In the genomic region with DNA sequence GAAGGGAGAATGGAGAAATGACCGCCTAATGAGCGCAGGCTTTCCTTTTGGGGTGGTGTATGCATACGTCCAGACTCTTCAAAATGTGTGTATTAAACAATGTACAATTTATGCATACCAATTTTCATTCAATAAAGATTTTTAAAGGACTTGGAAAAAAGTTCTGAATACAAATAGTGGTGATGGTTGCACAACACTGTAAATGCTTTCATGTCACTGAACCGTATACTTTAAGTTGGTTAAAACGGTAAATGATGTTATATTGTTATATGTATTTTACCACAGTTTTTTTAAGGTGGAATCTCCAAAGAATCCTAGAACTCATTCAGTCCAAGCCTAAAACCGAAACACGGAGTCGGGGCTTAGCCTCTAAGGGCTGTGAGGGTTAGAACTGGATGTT, we compare ENCODE assay signal across 21 cellular contexts.
DNase-seq lines count a peak whose midpoint lies in the region; ATAC-seq and TF ChIP-seq lines count a peak whose summit lies in the region.
"Had no signal": no experiment of that assay in that cellular context is flagged by ENCODE, and none has a peak within 500 bp of the region (broad histone marks: within the 10 kb centered on the region; RNA-seq: fewer than 3 reads in every experiment).

No MANE protein-coding gene starts in this region.

- 32 to 34% methylated on average over 8 of the region's 8 CpGs for WGBS in body of pancreas, 2 donors
- 58 to 63% methylated on average over 8 of the region's 8 CpGs for WGBS in testis, 2 donors
- WGBS in esophagus muscularis mucosa, result 90% methylated on average over 8 of the region's 8 CpGs

- H3K4me1 ChIP-seq in HEK293 (ENCODE audit: control insufficient read depth, insufficient read depth, low read length) (peaks cover 24% of the 10 kb centered on the region), body of pancreas (peaks cover 63% of the 10 kb centered on the region), mucosa of rectum (ENCODE audit: control insufficient read depth in 2 of 2, insufficient read depth in 2 of 2, low read length in 2 of 2) (peaks cover 24 to 38% of the 10 kb centered on the region in 2 donors), testis (peaks cover 44% of the 10 kb centered on the region), esophagus muscularis mucosa (peaks cover 0 to 14% (median 11%) of the 10 kb centered on the region in 4 donors)
- H3K4me1 ChIP-seq: HAP-1 had no signal

- H3K9me3 ChIP-seq in HEK293 (ENCODE audit: control insufficient read depth, insufficient read depth, low read depth, low read length) (no peaks in the 10 kb centered on the region), body of pancreas (no peaks in the 10 kb centered on the region), mucosa of rectum (ENCODE audit: control insufficient read depth in 2 of 2, low read length in 2 of 2) (no peaks in the 10 kb centered on the region), testis (no peaks in the 10 kb centered on the region), esophagus muscularis mucosa (no peaks in the 10 kb centered on the region)
- H3K9me3 ChIP-seq: HAP-1 had no signal

- no peak for DNase-seq in body of pancreas
- DNase-seq in testis, result no peak
- no peak for DNase-seq in esophagus muscularis mucosa (ENCODE audit: extremely low spot score)
- no peak for DNase-seq in activated CD4-positive, alpha-beta T cell treated with anti-CD3 and anti-CD28 coated beads, Interleukin-2, amount 50 U/mL, for 4 hours
- no peak for DNase-seq in GM19240 (ENCODE audit: insufficient read length, low spot score)
- no peak for DNase-seq in Right ventricle myocardium superior
- DNase-seq: activated CD4-positive, alpha-beta memory T cell treated with anti-CD3 and anti-CD28 coated beads, Interleukin-2, amount 10 ng/mL, durations not matched to agents 7 days and 5 days; activated CD4-positive, CD25-positive, alpha-beta regulatory T cell; activated T-cell treated with anti-CD3 and anti-CD28 coated beads for 4 hours; amniotic stem cell; CD8-positive, alpha-beta memory T cell; effector memory CD8-positive, alpha-beta T cell; glutamatergic neuron; Kasumi-1; NCI-H446; right cardiac atrium; T-helper 9 cell had no signal

- H3K36me3 ChIP-seq in HEK293 (ENCODE audit: control insufficient read depth in 2 of 2, insufficient read depth in 1 of 2, low read length in 2 of 2), result no peaks in the 10 kb centered on the region; a peak in 1 of 3 replicates
- no peaks in the 10 kb centered on the region for H3K36me3 ChIP-seq in body of pancreas (replicated peaks in 1 of 2; ENCODE audit: insufficient read depth in 1 of 2, low read depth in 2 of 2)
- no peaks in the 10 kb centered on the region for H3K36me3 ChIP-seq in mucosa of rectum (ENCODE audit: control insufficient read depth in 2 of 2, insufficient read depth in 2 of 2, low read length in 2 of 2)
- no peaks in the 10 kb centered on the region for H3K36me3 ChIP-seq in testis (ENCODE audit: low read depth, missing control alignments)
- no peaks in the 10 kb centered on the region for H3K36me3 ChIP-seq in esophagus muscularis mucosa
- H3K36me3 ChIP-seq: HAP-1 had no signal

- H3K4me3 ChIP-seq in HEK293 (ENCODE audit: low read depth, low read length) (no peak overlapping the region), body of pancreas (no peak overlapping the region), mucosa of rectum (ENCODE audit: low read length in 2 of 2) (peak overlapping the region; percentile 44 to 55), testis (no peak overlapping the region), esophagus muscularis mucosa (no peak overlapping the region)
- H3K4me3 ChIP-seq: HAP-1 had no signal

- H3K27ac ChIP-seq in HEK293 (ENCODE audit: extremely low read depth, low read depth, low read length) (peak overlapping the region; percentile 56), body of pancreas (peak overlapping the region; percentile 89 to 96 (median 94)), mucosa of rectum (ENCODE audit: low read depth in 2 of 2, low read length in 2 of 2) (peak overlapping the region; percentile 87 to 89), testis (peak overlapping the region; percentile 53 to 77), esophagus muscularis mucosa (replicated peaks in 1 of 4) (no peak overlapping the region)

- intact Hi-C loops in body of pancreas (cut with DNase I) (no loop called here), testis (cut with DNase I; ENCODE audit: low total_unique reads) (no loop called here), esophagus muscularis mucosa (cut with DNase I) (no loop called here), Right ventricle myocardium superior (cut with DNase I) (no loop called here)

- no peaks in the 10 kb centered on the region for H3K27me3 ChIP-seq in body of pancreas
- no peaks in the 10 kb centered on the region for H3K27me3 ChIP-seq in mucosa of rectum (ENCODE audit: control insufficient read depth in 2 of 2, insufficient read depth in 2 of 2, low read length in 2 of 2)
- H3K27me3 ChIP-seq in testis, result no peaks in the 10 kb centered on the region
- H3K27me3 ChIP-seq in esophagus muscularis mucosa, result peaks cover 0 to 26% (median 0%) of the 10 kb centered on the region in 4 donors

- TF ChIP-seq EP300 in esophagus muscularis mucosa (IDR thresholded peaks at IDR 0.05), result no peak

- peak overlapping the region; percentile 41 to 61 for H3K9ac ChIP-seq in mucosa of rectum (ENCODE audit: low read depth in 1 of 2, low read length in 2 of 2)

- no peak for ATAC-seq in body of pancreas
- no peak for ATAC-seq in Right ventricle myocardium superior (ENCODE audit: poor library complexity)
- ATAC-seq: effector memory CD8-positive, alpha-beta T cell; SK-N-SH treated with all-trans-retinoic acid at 6 μM for 48 hours had no signal

- POLR2A ChIA-PET in HEK293 (lab: Yijun Ruan, JAX), result no interaction called here

- TF ChIP-seq CTCF in HEK293 (tag by site-specific recombination; IDR thresholded peaks at IDR 0.05) (no peak), body of pancreas (IDR thresholded peaks at IDR 0.05) (no peak), testis (IDR thresholded peaks at IDR 0.05) (no peak), esophagus muscularis mucosa (IDR thresholded peaks at IDR 0.05) (no peak)

- CTCF ChIA-PET in HEK293 (lab: Yijun Ruan, JAX), result interaction anchor here (1.2 kb wide), 1 partner anchor 33 kb away, joined by 3 read pairs; no protein-coding TSS in a partner anchor

- no peak for TF ChIP-seq POLR2A in body of pancreas (IDR thresholded peaks at IDR 0.05)
- no peak for TF ChIP-seq POLR2A in testis (IDR thresholded peaks at IDR 0.05)
- TF ChIP-seq POLR2A in esophagus muscularis mucosa (IDR thresholded peaks at IDR 0.05; ENCODE audit: low read depth), result no peak

TF ChIP-seq in HEK293, 187 proteins besides CTCF, POLR2A, EP300 and RAD21:
- no peak for TF ChIP-seq ZNF391 (tag by site-specific recombination; IDR thresholded peaks at IDR 0.05; ENCODE audit: borderline replicate concordance, low read depth)
- TF ChIP-seq, protein P1, sequence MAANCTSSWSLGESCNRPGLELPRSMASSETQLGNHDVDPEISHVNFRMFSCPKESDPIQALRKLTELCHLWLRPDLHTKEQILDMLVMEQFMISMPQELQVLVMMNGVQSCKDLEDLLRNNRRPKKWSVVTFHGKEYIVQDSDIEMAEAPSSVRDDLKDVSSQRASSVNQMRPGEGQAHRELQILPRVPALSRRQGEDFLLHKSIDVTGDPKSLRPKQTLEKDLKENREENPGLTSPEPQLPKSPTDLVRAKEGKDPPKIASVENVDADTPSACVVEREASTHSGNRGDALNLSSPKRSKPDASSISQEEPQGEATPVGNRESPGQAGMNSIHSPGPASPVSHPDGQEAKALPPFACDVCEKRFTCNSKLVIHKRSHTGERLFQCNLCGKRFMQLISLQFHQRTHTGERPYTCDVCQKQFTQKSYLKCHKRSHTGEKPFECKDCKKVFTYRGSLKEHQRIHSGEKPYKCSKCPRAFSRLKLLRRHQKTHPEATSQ (tag by site-specific recombination; IDR thresholded peaks at IDR 0.05), result no peak
- TF ChIP-seq, protein P2, sequence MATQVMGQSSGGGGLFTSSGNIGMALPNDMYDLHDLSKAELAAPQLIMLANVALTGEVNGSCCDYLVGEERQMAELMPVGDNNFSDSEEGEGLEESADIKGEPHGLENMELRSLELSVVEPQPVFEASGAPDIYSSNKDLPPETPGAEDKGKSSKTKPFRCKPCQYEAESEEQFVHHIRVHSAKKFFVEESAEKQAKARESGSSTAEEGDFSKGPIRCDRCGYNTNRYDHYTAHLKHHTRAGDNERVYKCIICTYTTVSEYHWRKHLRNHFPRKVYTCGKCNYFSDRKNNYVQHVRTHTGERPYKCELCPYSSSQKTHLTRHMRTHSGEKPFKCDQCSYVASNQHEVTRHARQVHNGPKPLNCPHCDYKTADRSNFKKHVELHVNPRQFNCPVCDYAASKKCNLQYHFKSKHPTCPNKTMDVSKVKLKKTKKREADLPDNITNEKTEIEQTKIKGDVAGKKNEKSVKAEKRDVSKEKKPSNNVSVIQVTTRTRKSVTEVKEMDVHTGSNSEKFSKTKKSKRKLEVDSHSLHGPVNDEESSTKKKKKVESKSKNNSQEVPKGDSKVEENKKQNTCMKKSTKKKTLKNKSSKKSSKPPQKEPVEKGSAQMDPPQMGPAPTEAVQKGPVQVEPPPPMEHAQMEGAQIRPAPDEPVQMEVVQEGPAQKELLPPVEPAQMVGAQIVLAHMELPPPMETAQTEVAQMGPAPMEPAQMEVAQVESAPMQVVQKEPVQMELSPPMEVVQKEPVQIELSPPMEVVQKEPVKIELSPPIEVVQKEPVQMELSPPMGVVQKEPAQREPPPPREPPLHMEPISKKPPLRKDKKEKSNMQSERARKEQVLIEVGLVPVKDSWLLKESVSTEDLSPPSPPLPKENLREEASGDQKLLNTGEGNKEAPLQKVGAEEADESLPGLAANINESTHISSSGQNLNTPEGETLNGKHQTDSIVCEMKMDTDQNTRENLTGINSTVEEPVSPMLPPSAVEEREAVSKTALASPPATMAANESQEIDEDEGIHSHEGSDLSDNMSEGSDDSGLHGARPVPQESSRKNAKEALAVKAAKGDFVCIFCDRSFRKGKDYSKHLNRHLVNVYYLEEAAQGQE (tag by site-specific recombination; IDR thresholded peaks at IDR 0.05), result no peak
- no peak for TF ChIP-seq ZNF596 (tag by site-specific recombination; IDR thresholded peaks at IDR 0.05)
- no peak for TF ChIP-seq ZNF558 (tag by site-specific recombination; IDR thresholded peaks at IDR 0.05)
- no peak for TF ChIP-seq FEZF1 (tag by site-specific recombination; IDR thresholded peaks at IDR 0.05)

Comparison
In these comparisons a context has a peak if more than half of its experiments do, and no peak if none do; other contexts are left out.
1. H3K27ac ChIP-seq: peak in HEK293 (single experiment), body of pancreas (4 of 4), mucosa of rectum (2 of 2) and testis (2 of 2); none in esophagus muscularis mucosa (0 of 4).
2. H3K4me3 ChIP-seq: peak in mucosa of rectum (2 of 2); none in HEK293 (single experiment), body of pancreas (0 of 2), testis (0 of 2) and esophagus muscularis mucosa (0 of 4).